Comparison of ENCODE assay signal across 17 cellular contexts in genomic region chr1:27936370-27936769, GRCh38. TPM values are rescaled to one million over a fixed set of nuclear protein-coding genes. Genes with fewer than 3 reads are reported as not detected.
"Had no signal": no experiment of that assay in that cellular context is flagged by ENCODE, and none has a peak within 500 bp of the region (broad histone marks: within the 10 kb centered on the region; RNA-seq: fewer than 3 reads in every experiment).

No MANE protein-coding gene starts in this region.

- H3K36me3 Mint-ChIP-seq: naive B cell had no signal

- H3K4me3 ChIP-seq: coronary artery, heart left ventricle, psoas muscle, sigmoid colon, skin epidermis, thoracic aorta had no signal

- H3K27ac Mint-ChIP-seq: naive B cell had no signal

- H3K4me1 ChIP-seq: psoas muscle, sigmoid colon had no signal

- H3K36me3 ChIP-seq: heart left ventricle, sigmoid colon, stomach, thoracic aorta, transverse colon had no signal

- ATAC-seq: heart left ventricle, psoas muscle had no signal

- H3K4me3 Mint-ChIP-seq: naive B cell had no signal

- DNase-seq: effector CD4-positive, alpha-beta T cell; foreskin melanocyte; heart left ventricle; mesendoderm; naive B cell; occipital lobe; psoas muscle; retina; sigmoid colon; stimulated activated CD4-positive, alpha-beta T cell treated with anti-CD3 and anti-CD28 coated beads, Interleukin-12 subunit alpha, Interleukin-12 subunit beta, amount 100 ng/mL, for 4 hours; stimulated activated naive CD4-positive, alpha-beta T cell; stomach; transverse colon had no signal

- H3K27ac ChIP-seq: coronary artery, heart left ventricle, psoas muscle, sigmoid colon, skin epidermis, stomach, thoracic aorta had no signal

- H3K9me3 ChIP-seq: heart left ventricle, psoas muscle, sigmoid colon, stomach, thoracic aorta, transverse colon had no signal

- H3K9me3 Mint-ChIP-seq: naive B cell, nephron had no signal

RNA-seq across cellular contexts. Expression of gene SMPDL3B, which starts 1.6 kb away (rescaled TPM):
- total RNA-seq: occipital lobe, psoas muscle, thoracic aorta had no signal
